Comparison of ENCODE assay signal across 8 cellular contexts in genomic region chr1:209565759-209566678, GRCh38. TPM values are rescaled to one million over a fixed set of nuclear protein-coding genes. Genes with fewer than 3 reads are reported as not detected.
DNase-seq lines count a peak whose midpoint lies in the region; ATAC-seq and TF ChIP-seq lines count a peak whose summit lies in the region.

No MANE protein-coding gene starts in this region.

- H3K9me2 ChIP-seq in GM23248 (ENCODE audit: insufficient read depth), result no peaks in the 10 kb centered on the region

- no peaks in the 10 kb centered on the region for H3K9me3 ChIP-seq in GM23248 (ENCODE audit: low read depth)
- no peaks in the 10 kb centered on the region for H3K9me3 ChIP-seq in gastroesophageal sphincter
- no peaks in the 10 kb centered on the region for H3K9me3 ChIP-seq in ovary
- no peaks in the 10 kb centered on the region for H3K9me3 ChIP-seq in tibial artery

- peaks cover 5% of the 10 kb centered on the region for H3K4me1 Mint-ChIP-seq in activated T-helper 17 cell treated with anti-CD3 and anti-CD28 coated beads, Interleukin-2, amount 50 U/mL, for 72 hours

- peak; percentile 76 for ATAC-seq in activated T-helper 17 cell treated with anti-CD3 and anti-CD28 coated beads, Interleukin-2, amount 50 U/mL, for 72 hours (replicated peaks)
- peak; percentile 69 for ATAC-seq in gastroesophageal sphincter

- no peak overlapping the region for H3K4me2 ChIP-seq in GM23248 (ENCODE audit: unreplicated experiment)

- H3K4me3 Mint-ChIP-seq in activated T-helper 17 cell treated with anti-CD3 and anti-CD28 coated beads, Interleukin-2, amount 50 U/mL, for 72 hours, result peak overlapping the region; percentile 43

- H3K27me3 ChIP-seq in GM23248 (replicated peaks; ENCODE audit: insufficient read depth), result peaks cover 18% of the 10 kb centered on the region
- peaks cover 57% of the 10 kb centered on the region for H3K27me3 ChIP-seq in gastroesophageal sphincter
- H3K27me3 ChIP-seq in ovary, result no peaks in the 10 kb centered on the region
- H3K27me3 ChIP-seq in tibial artery, result peaks cover 0 to 33% of the 10 kb centered on the region in 2 donors

- in situ Hi-C loops in GM23248 (cut with MboI), result no loop called here

- 27 to 29% methylated on average over 15 of the region's 15 CpGs for WGBS in GM23248 (ENCODE audit: low coverage in 1 of 2, low lambda C conversion rate in 2 of 2, missing lambda C conversion rate in 2 of 2), 2 experiments
- WGBS in gastroesophageal sphincter (ENCODE audit: low coverage in 1 of 2), 2 donors, result 33 to 36% methylated on average over 8 to 14 of the region's 15 CpGs
- WGBS in ovary, 3 donors, result 38 to 39% (median 38%) methylated on average over 15 of the region's 15 CpGs

- TF ChIP-seq CTCF in LNCaP clone FGC (IDR thresholded peaks at IDR 0.05; ENCODE audit: control insufficient read depth, extremely low read depth, insufficient read depth) (peak; percentile 94), gastroesophageal sphincter (IDR thresholded peaks at IDR 0.05) (peak; percentile 25 to 64 (median 40)), ovary (IDR thresholded peaks at IDR 0.05) (no peak), tibial artery (IDR thresholded peaks at IDR 0.05) (peak; percentile 23 to 42)

- peak overlapping the region; percentile 46 for H3K27ac Mint-ChIP-seq in activated T-helper 17 cell treated with anti-CD3 and anti-CD28 coated beads, Interleukin-2, amount 50 U/mL, for 72 hours

- TF ChIP-seq POLR2A in gastroesophageal sphincter (IDR thresholded peaks at IDR 0.05) (no peak), ovary (IDR thresholded peaks at IDR 0.05) (no peak)

- H3K4me1 ChIP-seq in GM23248 (ENCODE audit: insufficient read depth) (no peaks in the 10 kb centered on the region), gastroesophageal sphincter (peaks cover 0 to 6% (median 0%) of the 10 kb centered on the region in 3 donors), ovary (ENCODE audit: insufficient read depth) (no peaks in the 10 kb centered on the region), tibial artery (no peaks in the 10 kb centered on the region)

- H4K20me1 ChIP-seq in GM23248 (ENCODE audit: insufficient read depth), result no peaks in the 10 kb centered on the region

- H3K27ac ChIP-seq in GM23248 (no peak overlapping the region), gastroesophageal sphincter (no peak overlapping the region), ovary (no peak overlapping the region), tibial artery (no peak overlapping the region)

- no peak overlapping the region for H2AFZ ChIP-seq in GM23248

- H3K4me3 ChIP-seq in GM23248, result no peak overlapping the region
- H3K4me3 ChIP-seq in LNCaP clone FGC (ENCODE audit: low read depth, low read length), result no peak overlapping the region
- H3K4me3 ChIP-seq in gastroesophageal sphincter, result no peak overlapping the region
- H3K4me3 ChIP-seq in ovary, result no peak overlapping the region
- H3K4me3 ChIP-seq in tibial artery, result no peak overlapping the region

- H3K36me3 Mint-ChIP-seq in activated T-helper 17 cell treated with anti-CD3 and anti-CD28 coated beads, Interleukin-2, amount 50 U/mL, for 72 hours (ENCODE audit: low read depth), result no peaks in the 10 kb centered on the region

- H3K27me3 Mint-ChIP-seq in activated T-helper 17 cell treated with anti-CD3 and anti-CD28 coated beads, Interleukin-2, amount 50 U/mL, for 72 hours, result peaks cover 24% of the 10 kb centered on the region

- TF ChIP-seq EP300 in gastroesophageal sphincter (IDR thresholded peaks at IDR 0.05) (no peak), ovary (IDR thresholded peaks at IDR 0.05) (no peak)

- H3K9me3 Mint-ChIP-seq in activated T-helper 17 cell treated with anti-CD3 and anti-CD28 coated beads, Interleukin-2, amount 50 U/mL, for 72 hours, result no peaks in the 10 kb centered on the region

- intact Hi-C loops in ovary (cut with DNase I) (no loop called here), tibial artery (cut with DNase I; ENCODE audit: low total_unique reads) (no loop called here)

- peak; percentile 79 for DNase-seq in Daoy (ENCODE audit: low read depth)
- peak; percentile 86 for DNase-seq in GM23248
- DNase-seq in LNCaP clone FGC (ENCODE audit: low read depth), result peak; percentile 52
- DNase-seq in RPMI8226, result peak; percentile 85
- peak; percentile 44 to 70 (median 52) for DNase-seq in ovary
- DNase-seq in tibial artery, result peak; percentile 71 to 79

- no peaks in the 10 kb centered on the region for H3K79me2 ChIP-seq in GM23248 (ENCODE audit: insufficient read depth)

- no peaks in the 10 kb centered on the region for H3K36me3 ChIP-seq in GM23248 (ENCODE audit: low read depth)
- no peaks in the 10 kb centered on the region for H3K36me3 ChIP-seq in gastroesophageal sphincter
- no peaks in the 10 kb centered on the region for H3K36me3 ChIP-seq in ovary
- no peaks in the 10 kb centered on the region for H3K36me3 ChIP-seq in tibial artery

- H3F3A ChIP-seq in GM23248 (ENCODE audit: insufficient read depth), result 0 out of 2 replicates have a peak, but pooled peaks cover 10% of the 10 kb centered on the region

- H3K9ac ChIP-seq in GM23248, result no peak overlapping the region

RNA-seq across cellular contexts. Expression of gene CAMK1G, which starts 17.5 kb away (rescaled TPM):
- total RNA-seq in Daoy (2014; rRNA removed; shearing (Covaris generic)), result not detected in 2 replicates
- 0.11 TPM in 1 of 2 replicates, not detected in the other for total RNA-seq in GM23248 (2014; rRNA removed; shearing (Covaris generic))
- polyA plus RNA-seq in GM23248 (2016; fragmentation: Nextera tagmentation; extraction: Ambion mirVana) (0.24 TPM in 1 of 2 replicates, not detected in the other), ovary (10 to 100 TPM in 1 of 2 donors, 1 to 10 TPM in 1; 7.6 to 20.2 TPM)
- total RNA-seq in activated T-helper 17 cell treated with anti-CD3 and anti-CD28 coated beads, Interleukin-2, amount 50 U/mL, for 72 hours, result under 1 TPM in 1 of 2 donors, not detected in 1; 0.21 TPM
- total RNA-seq in gastroesophageal sphincter (1 to 10 TPM in 2 of 4 donors, under 1 TPM in 2; 0.19 to 6.8 (median 0.84) TPM), ovary (10 to 100 TPM; 10.1 to 16.7 (median 12.0) TPM)

Comparison
In these comparisons a context has a peak if more than half of its experiments do, and no peak if none do; other contexts are left out.
1. CTCF ChIP-seq: peak in LNCaP clone FGC (single experiment), gastroesophageal sphincter (4 of 4) and tibial artery (2 of 2); none in ovary (0 of 3).
2. Peak in every context shown above with its lines, with median percentiles within 50 percentile points of each other: DNase-seq.